In genomic region chr4:167642250-167642649, GRCh38 we compare ENCODE assay signal across 27 cellular contexts.
DNase-seq lines count a peak whose midpoint lies in the region; ATAC-seq, FAIRE-seq and TF ChIP-seq lines count a peak whose summit lies in the region.
"Had no signal": no experiment of that assay in that cellular context is flagged by ENCODE, and none has a peak within 500 bp of the region (broad histone marks: within the 10 kb centered on the region; RNA-seq: fewer than 3 reads in every experiment).

No MANE protein-coding gene starts in this region.

- no peaks in the 10 kb centered on the region for H3F3A ChIP-seq in GM23338 (replicated peaks; ENCODE audit: low read depth)

- no peak for FAIRE-seq in kidney (lab: Jason Lieb, UNC)

- H3K4me1 Mint-ChIP-seq in GM23338 = peaks cover 2% of the 10 kb centered on the region; the same call in 1 of the 3 replicates
- no peaks in the 10 kb centered on the region for H3K4me1 Mint-ChIP-seq in stimulated activated effector memory CD8-positive, alpha-beta T cell treated with anti-CD3 and anti-CD28 coated beads, Interleukin-12 subunit alpha, Interleukin-12 subunit beta, amount 100 ng/mL, for 72 hours
- H3K4me1 Mint-ChIP-seq in activated T-helper 2 cell treated with anti-CD3 and anti-CD28 coated beads, Interferon-gamma antibody, Interleukin-2, Interleukin-4, amounts not matched to agents 10 μg/mL and 5 μg/mL and 100 μg/mL, durations not matched to agents 14 hours and 24 hours and 36 hours (ENCODE audit: low read depth) = no peaks in the 10 kb centered on the region
- H3K4me1 Mint-ChIP-seq: activated CD4-positive, alpha-beta T cell treated with anti-CD3 and anti-CD28 coated beads, Interleukin-2, amount 10 ng/mL, durations not matched to agents 7 days and 5 days had no signal

- intact Hi-C loops in kidney (cut with DNase I) (no loop called here), mucosa of descending colon (cut with DNase I, micrococcal nuclease) (no loop called here)
- intact Hi-C loops in activated T-helper 2 cell treated with anti-CD3 and anti-CD28 coated beads, Interferon-gamma antibody, Interleukin-2, Interleukin-4, amounts not matched to agents 10 μg/mL and 5 μg/mL and 100 μg/mL, durations not matched to agents 14 hours and 24 hours and 36 hours (cut with micrococcal nuclease) = no loop called here

- no peak overlapping the region for H3K27ac Mint-ChIP-seq in GM23338
- H3K27ac Mint-ChIP-seq in stimulated activated effector memory CD8-positive, alpha-beta T cell treated with anti-CD3 and anti-CD28 coated beads, Interleukin-12 subunit alpha, Interleukin-12 subunit beta, amount 100 ng/mL, for 72 hours = no peak overlapping the region
- H3K27ac Mint-ChIP-seq in activated T-helper 2 cell treated with anti-CD3 and anti-CD28 coated beads, Interferon-gamma antibody, Interleukin-2, Interleukin-4, amounts not matched to agents 10 μg/mL and 5 μg/mL and 100 μg/mL, durations not matched to agents 14 hours and 24 hours and 36 hours = no peak overlapping the region
- H3K27ac Mint-ChIP-seq: activated CD4-positive, alpha-beta T cell treated with anti-CD3 and anti-CD28 coated beads, Interleukin-2, amount 10 ng/mL, durations not matched to agents 7 days and 5 days; activated naive CD8-positive, alpha-beta T cell; natural killer cell treated with Interleukin-12 subunit alpha and Interleukin-12 subunit beta and Interleukin-15 and Interleukin-18, amount 100 ng/mL, for 72 hours; WTC11 had no signal

- no peaks in the 10 kb centered on the region for H3K9me3 Mint-ChIP-seq in GM23338
- peaks cover 19% of the 10 kb centered on the region for H3K9me3 Mint-ChIP-seq in stimulated activated effector memory CD8-positive, alpha-beta T cell treated with anti-CD3 and anti-CD28 coated beads, Interleukin-12 subunit alpha, Interleukin-12 subunit beta, amount 100 ng/mL, for 72 hours
- H3K9me3 Mint-ChIP-seq in activated T-helper 2 cell treated with anti-CD3 and anti-CD28 coated beads, Interferon-gamma antibody, Interleukin-2, Interleukin-4, amounts not matched to agents 10 μg/mL and 5 μg/mL and 100 μg/mL, durations not matched to agents 14 hours and 24 hours and 36 hours = no peaks in the 10 kb centered on the region
- H3K9me3 Mint-ChIP-seq: activated CD4-positive, alpha-beta T cell treated with anti-CD3 and anti-CD28 coated beads, Interleukin-2, amount 10 ng/mL, durations not matched to agents 7 days and 5 days; WTC11 had no signal

- H2AFZ ChIP-seq in GM23338 = 0 out of 2 replicates have a peak overlapping the region, but pooled peaks have one; percentile 10

- no peak overlapping the region for H3K4me3 Mint-ChIP-seq in GM23338
- H3K4me3 Mint-ChIP-seq in stimulated activated effector memory CD8-positive, alpha-beta T cell treated with anti-CD3 and anti-CD28 coated beads, Interleukin-12 subunit alpha, Interleukin-12 subunit beta, amount 100 ng/mL, for 72 hours = no peak overlapping the region
- no peak overlapping the region for H3K4me3 Mint-ChIP-seq in activated T-helper 2 cell treated with anti-CD3 and anti-CD28 coated beads, Interferon-gamma antibody, Interleukin-2, Interleukin-4, amounts not matched to agents 10 μg/mL and 5 μg/mL and 100 μg/mL, durations not matched to agents 14 hours and 24 hours and 36 hours (ENCODE audit: low read depth)
- H3K4me3 Mint-ChIP-seq: activated CD4-positive, alpha-beta T cell treated with anti-CD3 and anti-CD28 coated beads, Interleukin-2, amount 10 ng/mL, durations not matched to agents 7 days and 5 days; activated naive CD8-positive, alpha-beta T cell; natural killer cell treated with Interleukin-12 subunit alpha and Interleukin-12 subunit beta and Interleukin-15 and Interleukin-18, amount 100 ng/mL, for 72 hours; WTC11 had no signal

- no peak for DNase-seq in GM23338 (ENCODE audit: low spot score)
- peak; percentile 5 for DNase-seq in MV-4-11 (lab: John Stamatoyannopoulos, UW)
- no peak for DNase-seq in stimulated activated effector memory CD8-positive, alpha-beta T cell treated with anti-CD3 and anti-CD28 coated beads, Interleukin-12 subunit alpha, Interleukin-12 subunit beta, amount 100 ng/mL, for 72 hours (ENCODE audit: low spot score in 2 of 2)
- DNase-seq in kidney = no peak
- DNase-seq in mucosa of descending colon = no peak
- DNase-seq in activated T-helper 2 cell treated with anti-CD3 and anti-CD28 coated beads, Interferon-gamma antibody, Interleukin-2, Interleukin-4, amounts not matched to agents 10 μg/mL and 5 μg/mL and 100 μg/mL, durations not matched to agents 14 hours and 24 hours and 36 hours (ENCODE audit: low spot score) = no peak
- DNase-seq: activated CD4-positive, alpha-beta T cell treated with anti-CD3 and anti-CD28 coated beads, Interleukin-2, amount 10 ng/mL, durations not matched to agents 7 days and 5 days; activated effector memory CD4-positive, alpha-beta T cell treated with anti-CD3 and anti-CD28 coated beads, Interleukin-2, amount 50 U/mL, for 16 hours; DMS153; IMR-90; mammary epithelial cell; NCI-H2107; NCI-H748 treated with DMSO at 0.1 percent for 48 hours; occipital lobe; psoas muscle; sigmoid colon; stimulated activated CD4-positive, alpha-beta T cell treated with anti-CD3 and anti-CD28 coated beads, Interleukin-12 subunit alpha, Interleukin-12 subunit beta, amount 100 ng/mL, for 4 hours; stimulated activated CD4-positive, alpha-beta T cell treated with anti-CD3 and anti-CD28 coated beads, Interleukin-2, amount 100 ng/mL, for 48 hours; tibial artery had no signal

- no peaks in the 10 kb centered on the region for H4K20me1 ChIP-seq in GM23338 (replicated peaks; ENCODE audit: insufficient read depth)
- H4K20me1 ChIP-seq: BLaER1 treated with 17β-estradiol and CSF1 and Interleukin-3, amounts not matched to agents 10 nM and 100 nM had no signal

- H3K27me3 Mint-ChIP-seq in GM23338 (ENCODE audit: insufficient read depth, low read depth, poor library complexity) = no peaks in the 10 kb centered on the region
- no peaks in the 10 kb centered on the region for H3K27me3 Mint-ChIP-seq in activated T-helper 2 cell treated with anti-CD3 and anti-CD28 coated beads, Interferon-gamma antibody, Interleukin-2, Interleukin-4, amounts not matched to agents 10 μg/mL and 5 μg/mL and 100 μg/mL, durations not matched to agents 14 hours and 24 hours and 36 hours (ENCODE audit: low read depth)
- H3K27me3 Mint-ChIP-seq: activated CD4-positive, alpha-beta T cell treated with anti-CD3 and anti-CD28 coated beads, Interleukin-2, amount 10 ng/mL, durations not matched to agents 7 days and 5 days; activated naive CD8-positive, alpha-beta T cell; natural killer cell treated with Interleukin-12 subunit alpha and Interleukin-12 subunit beta and Interleukin-15 and Interleukin-18, amount 100 ng/mL, for 72 hours had no signal

- H3K4me3 ChIP-seq in GM23338 = no peak overlapping the region
- H3K4me3 ChIP-seq in kidney (ENCODE audit: low read length in 2 of 2) = no peak overlapping the region
- no peak overlapping the region for H3K4me3 ChIP-seq in mucosa of descending colon
- H3K4me3 ChIP-seq: BLaER1 treated with 17β-estradiol and CSF1 and Interleukin-3, amounts not matched to agents 10 nM and 100 nM; breast epithelium; psoas muscle; sigmoid colon; SJSA1; tibial artery had no signal

- ATAC-seq in GM18909 (IDR thresholded peaks at IDR 0.05; ENCODE audit: poor library complexity, unreplicated experiment) (peak; percentile 59), GM23338 (no peak), mucosa of descending colon (no peak)
- ATAC-seq in stimulated activated effector memory CD8-positive, alpha-beta T cell treated with anti-CD3 and anti-CD28 coated beads, Interleukin-12 subunit alpha, Interleukin-12 subunit beta, amount 100 ng/mL, for 72 hours = no peak
- ATAC-seq: natural killer cell treated with Interleukin-12 subunit alpha and Interleukin-12 subunit beta and Interleukin-15 and Interleukin-18, amount 100 ng/mL, for 72 hours; psoas muscle; WTC11 had no signal

- no peaks in the 10 kb centered on the region for H3K9me2 ChIP-seq in GM23338 (ENCODE audit: insufficient read depth)

- H3K4me2 ChIP-seq in GM23338 = no peak overlapping the region

- no peak for TF ChIP-seq CTCF in GM23338 (conservative IDR thresholded peaks at IDR 0.05; ENCODE audit: low read depth in 2 of 2)
- TF ChIP-seq CTCF in kidney (IDR thresholded peaks at IDR 0.05; ENCODE audit: borderline replicate concordance, extremely low read depth, insufficient read depth) = no peak
- TF ChIP-seq CTCF in mucosa of descending colon (IDR thresholded peaks at IDR 0.05) = no peak

- no peaks in the 10 kb centered on the region for H3K36me3 ChIP-seq in GM23338 (ENCODE audit: insufficient read depth)
- H3K36me3 ChIP-seq in kidney (ENCODE audit: control insufficient read depth in 1 of 2, insufficient read depth in 2 of 2, low read length in 2 of 2) = no peaks in the 10 kb centered on the region
- no peaks in the 10 kb centered on the region for H3K36me3 ChIP-seq in mucosa of descending colon (ENCODE audit: low read depth)
- H3K36me3 ChIP-seq: BLaER1 treated with 17β-estradiol and CSF1 and Interleukin-3, amounts not matched to agents 10 nM and 100 nM; breast epithelium; sigmoid colon; SJSA1; tibial artery had no signal

- no peaks in the 10 kb centered on the region for H3K36me3 Mint-ChIP-seq in GM23338 (ENCODE audit: low read depth)
- H3K36me3 Mint-ChIP-seq in stimulated activated effector memory CD8-positive, alpha-beta T cell treated with anti-CD3 and anti-CD28 coated beads, Interleukin-12 subunit alpha, Interleukin-12 subunit beta, amount 100 ng/mL, for 72 hours = no peaks in the 10 kb centered on the region
- no peaks in the 10 kb centered on the region for H3K36me3 Mint-ChIP-seq in activated T-helper 2 cell treated with anti-CD3 and anti-CD28 coated beads, Interferon-gamma antibody, Interleukin-2, Interleukin-4, amounts not matched to agents 10 μg/mL and 5 μg/mL and 100 μg/mL, durations not matched to agents 14 hours and 24 hours and 36 hours (ENCODE audit: low read depth)
- H3K36me3 Mint-ChIP-seq: activated naive CD8-positive, alpha-beta T cell; WTC11 had no signal

- H3K79me2 ChIP-seq in GM23338 (replicated peaks; ENCODE audit: insufficient read depth) = no peaks in the 10 kb centered on the region

- H3K27me3 ChIP-seq in GM23338 (ENCODE audit: insufficient read depth) = no peaks in the 10 kb centered on the region
- H3K27me3 ChIP-seq: BLaER1 treated with 17β-estradiol and CSF1 and Interleukin-3, amounts not matched to agents 10 nM and 100 nM; breast epithelium; sigmoid colon; SJSA1; tibial artery had no signal

- H3K9me3 ChIP-seq in kidney (ENCODE audit: control insufficient read depth in 1 of 2, low read length in 2 of 2) (no peaks in the 10 kb centered on the region), mucosa of descending colon (no peaks in the 10 kb centered on the region)
- H3K9me3 ChIP-seq: BLaER1 treated with 17β-estradiol and CSF1 and Interleukin-3, amounts not matched to agents 10 nM and 100 nM; breast epithelium; psoas muscle; sigmoid colon; SJSA1; tibial artery had no signal

- H3K4me1 ChIP-seq in GM23338 (ENCODE audit: insufficient read depth) (peaks cover 4% of the 10 kb centered on the region; the same call in 1 of the 2 replicates), kidney (ENCODE audit: control insufficient read depth in 1 of 2, insufficient read depth in 1 of 2, low read depth in 1 of 2, low read length in 2 of 2) (no peaks in the 10 kb centered on the region), mucosa of descending colon (ENCODE audit: low read depth) (no peaks in the 10 kb centered on the region)
- H3K4me1 ChIP-seq: breast epithelium, psoas muscle, sigmoid colon, SJSA1, tibial artery had no signal

- H3K9ac ChIP-seq in kidney (ENCODE audit: low read length in 2 of 2) = no peak overlapping the region
- H3K9ac ChIP-seq: BLaER1 treated with 17β-estradiol and CSF1 and Interleukin-3, amounts not matched to agents 10 nM and 100 nM had no signal

- H3K27ac ChIP-seq in GM23338 (ENCODE audit: low read depth) = no peak overlapping the region
- no peak overlapping the region for H3K27ac ChIP-seq in kidney (ENCODE audit: low read depth in 2 of 2, low read length in 2 of 2)
- H3K27ac ChIP-seq: BLaER1 treated with 17β-estradiol and CSF1 and Interleukin-3, amounts not matched to agents 10 nM and 100 nM; breast epithelium; epithelial cell of prostate; psoas muscle; sigmoid colon; SJSA1; tibial artery had no signal
